In genomic region chr12:113151655-113152054, GRCh38 we compare ENCODE assay signal across 1 cellular context.
TF ChIP-seq lines count a peak whose summit lies in the region.

No MANE protein-coding gene starts in this region.

TF ChIP-seq in WTC11, 78 proteins besides CTCF, POLR2A, EP300 and RAD21 (continued from another document):
- TF ChIP-seq EMX1 (CRISPR knock-in tag; IDR thresholded peaks at IDR 0.05), result no peak
- TF ChIP-seq SP1 (CRISPR knock-in tag; conservative IDR thresholded peaks at IDR 0.05), result no peak
- TF ChIP-seq, protein P1, sequence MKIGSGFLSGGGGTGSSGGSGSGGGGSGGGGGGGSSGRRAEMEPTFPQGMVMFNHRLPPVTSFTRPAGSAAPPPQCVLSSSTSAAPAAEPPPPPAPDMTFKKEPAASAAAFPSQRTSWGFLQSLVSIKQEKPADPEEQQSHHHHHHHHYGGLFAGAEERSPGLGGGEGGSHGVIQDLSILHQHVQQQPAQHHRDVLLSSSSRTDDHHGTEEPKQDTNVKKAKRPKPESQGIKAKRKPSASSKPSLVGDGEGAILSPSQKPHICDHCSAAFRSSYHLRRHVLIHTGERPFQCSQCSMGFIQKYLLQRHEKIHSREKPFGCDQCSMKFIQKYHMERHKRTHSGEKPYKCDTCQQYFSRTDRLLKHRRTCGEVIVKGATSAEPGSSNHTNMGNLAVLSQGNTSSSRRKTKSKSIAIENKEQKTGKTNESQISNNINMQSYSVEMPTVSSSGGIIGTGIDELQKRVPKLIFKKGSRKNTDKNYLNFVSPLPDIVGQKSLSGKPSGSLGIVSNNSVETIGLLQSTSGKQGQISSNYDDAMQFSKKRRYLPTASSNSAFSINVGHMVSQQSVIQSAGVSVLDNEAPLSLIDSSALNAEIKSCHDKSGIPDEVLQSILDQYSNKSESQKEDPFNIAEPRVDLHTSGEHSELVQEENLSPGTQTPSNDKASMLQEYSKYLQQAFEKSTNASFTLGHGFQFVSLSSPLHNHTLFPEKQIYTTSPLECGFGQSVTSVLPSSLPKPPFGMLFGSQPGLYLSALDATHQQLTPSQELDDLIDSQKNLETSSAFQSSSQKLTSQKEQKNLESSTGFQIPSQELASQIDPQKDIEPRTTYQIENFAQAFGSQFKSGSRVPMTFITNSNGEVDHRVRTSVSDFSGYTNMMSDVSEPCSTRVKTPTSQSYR (CRISPR knock-in tag; IDR thresholded peaks at IDR 0.05), result no peak
- TF ChIP-seq CREB1 (CRISPR knock-in tag; IDR thresholded peaks at IDR 0.05), result no peak
- no peak for TF ChIP-seq FOXJ3 (CRISPR knock-in tag; IDR thresholded peaks at IDR 0.05; ENCODE audit: borderline replicate concordance)
- no peak for TF ChIP-seq GABPB1 (CRISPR knock-in tag; IDR thresholded peaks at IDR 0.05)
